ENCODE assay signal across 13 cellular contexts in genomic region chr5:134533115-134533815, GRCh38. TPM values are rescaled to one million over a fixed set of nuclear protein-coding genes. Genes with fewer than 3 reads are reported as not detected.
DNase-seq lines count a peak whose midpoint lies in the region; ATAC-seq and TF ChIP-seq lines count a peak whose summit lies in the region.
"Had no signal": no experiment of that assay in that cellular context is flagged by ENCODE, and none has a peak within 500 bp of the region (broad histone marks: within the 10 kb centered on the region; RNA-seq: fewer than 3 reads in every experiment).

No MANE protein-coding gene starts in this region.

- no peak overlapping the region for H3T11ph ChIP-seq in H9 (ENCODE audit: low read length)

- H3K36me3 ChIP-seq in stomach smooth muscle (ENCODE audit: control insufficient read depth in 2 of 2, insufficient read depth in 2 of 2, low read length in 2 of 2): peaks cover 22 to 28% of the 10 kb centered on the region in 2 donors

- intact Hi-C loops in activated T-helper 2 cell treated with anti-CD3 and anti-CD28 coated beads, Interferon-gamma antibody, Interleukin-2, Interleukin-4, amounts not matched to agents 10 μg/mL and 5 μg/mL and 100 μg/mL, durations not matched to agents 14 hours and 24 hours and 36 hours (cut with micrococcal nuclease): no loop called here
- intact Hi-C loops in right cardiac atrium (cut with DNase I): loop anchor here in 1 of 4 donors (5.0 kb wide), 1 partner anchor 34 kb away; no protein-coding TSS in a partner anchor

- no peaks in the 10 kb centered on the region for H3K9me3 Mint-ChIP-seq in H9
- H3K9me3 Mint-ChIP-seq in activated T-helper 2 cell treated with anti-CD3 and anti-CD28 coated beads, Interferon-gamma antibody, Interleukin-2, Interleukin-4, amounts not matched to agents 10 μg/mL and 5 μg/mL and 100 μg/mL, durations not matched to agents 14 hours and 24 hours and 36 hours: no peaks in the 10 kb centered on the region

- H3K23ac ChIP-seq in H9 (ENCODE audit: insufficient read length, low read depth, low read length): no peak overlapping the region

- no peaks in the 10 kb centered on the region for H3K9me3 ChIP-seq in H9 (ENCODE audit: control insufficient read depth, low read depth, low read length)
- H3K9me3 ChIP-seq in right cardiac atrium (ENCODE audit: control insufficient read depth, low read length): no peaks in the 10 kb centered on the region
- no peaks in the 10 kb centered on the region for H3K9me3 ChIP-seq in stomach smooth muscle (ENCODE audit: control insufficient read depth in 2 of 2, low read length in 2 of 2)

- H2BK5ac ChIP-seq in H9 (ENCODE audit: insufficient read length, low read length): no peak overlapping the region

- H3K4me2 ChIP-seq in H9 (ENCODE audit: insufficient read depth, insufficient read length, low read length): no peak overlapping the region

- ATAC-seq in right cardiac atrium (peak; percentile 84 to 86), HG03045 (IDR thresholded peaks at IDR 0.05; ENCODE audit: unreplicated experiment) (no peak), HG02981 (IDR thresholded peaks at IDR 0.05; ENCODE audit: unreplicated experiment) (no peak)
- ATAC-seq: GM12878 had no signal

- peaks cover 2% of the 10 kb centered on the region for H3K23me2 ChIP-seq in H9 (ENCODE audit: insufficient read length, low read depth, low read length, poor library complexity, severe bottlenecking)

- peak overlapping the region; percentile 59 to 73 (median 61); a peak in 3 of 7 replicates for H3K27ac Mint-ChIP-seq in H9
- H3K27ac Mint-ChIP-seq in activated T-helper 2 cell treated with anti-CD3 and anti-CD28 coated beads, Interferon-gamma antibody, Interleukin-2, Interleukin-4, amounts not matched to agents 10 μg/mL and 5 μg/mL and 100 μg/mL, durations not matched to agents 14 hours and 24 hours and 36 hours: peak overlapping the region; percentile 4

- H3K4me1 ChIP-seq in H9 (ENCODE audit: insufficient read depth, low read length): peaks cover 5% of the 10 kb centered on the region
- peaks cover 42% of the 10 kb centered on the region for H3K4me1 ChIP-seq in right cardiac atrium (ENCODE audit: control insufficient read depth, insufficient read depth, low read length)
- H3K4me1 ChIP-seq in stomach smooth muscle (ENCODE audit: control insufficient read depth, insufficient read depth, low read length): peaks cover 61% of the 10 kb centered on the region

- no peak overlapping the region for H2AK5ac ChIP-seq in H9 (ENCODE audit: insufficient read length, low read length)

- no peaks in the 10 kb centered on the region for H3K27me3 Mint-ChIP-seq in H9 (ENCODE audit: low read depth)
- H3K27me3 Mint-ChIP-seq in activated T-helper 2 cell treated with anti-CD3 and anti-CD28 coated beads, Interferon-gamma antibody, Interleukin-2, Interleukin-4, amounts not matched to agents 10 μg/mL and 5 μg/mL and 100 μg/mL, durations not matched to agents 14 hours and 24 hours and 36 hours (ENCODE audit: low read depth): no peaks in the 10 kb centered on the region

- peaks cover 78 to 79% of the 10 kb centered on the region in 2 experiments for H3K4me1 Mint-ChIP-seq in H9
- peaks cover 34% of the 10 kb centered on the region for H3K4me1 Mint-ChIP-seq in activated T-helper 2 cell treated with anti-CD3 and anti-CD28 coated beads, Interferon-gamma antibody, Interleukin-2, Interleukin-4, amounts not matched to agents 10 μg/mL and 5 μg/mL and 100 μg/mL, durations not matched to agents 14 hours and 24 hours and 36 hours (ENCODE audit: low read depth)

- no peak overlapping the region for H3K14ac ChIP-seq in H9 (ENCODE audit: insufficient read depth, low read length)

- no peak overlapping the region for H4K91ac ChIP-seq in H9 (ENCODE audit: insufficient read length, low read depth, low read length)

- peaks cover 50% of the 10 kb centered on the region; the same call in 1 of the 2 replicates for H3K79me2 ChIP-seq in H9 (ENCODE audit: insufficient read depth, low read length)

- no peak for TF ChIP-seq CTCF in H9 (conservative IDR thresholded peaks at IDR 0.05)

- no peak overlapping the region for H3K27ac ChIP-seq in H9 (ENCODE audit: insufficient read length, low read depth, low read length)
- H3K27ac ChIP-seq in right cardiac atrium (ENCODE audit: low read length): no peak overlapping the region
- H3K27ac ChIP-seq in stomach smooth muscle (ENCODE audit: low read length): peak overlapping the region; percentile 18
- H3K27ac ChIP-seq: HL-60 had no signal

- H3K4me3 Mint-ChIP-seq in H9: no peak overlapping the region
- H3K4me3 Mint-ChIP-seq in activated T-helper 2 cell treated with anti-CD3 and anti-CD28 coated beads, Interferon-gamma antibody, Interleukin-2, Interleukin-4, amounts not matched to agents 10 μg/mL and 5 μg/mL and 100 μg/mL, durations not matched to agents 14 hours and 24 hours and 36 hours (ENCODE audit: low read depth): no peak overlapping the region

- WGBS in H9 (ENCODE audit: extremely low coverage, insufficient read length, low lambda C conversion rate): no CpG with 5 or more reads among the region's 10 CpGs
- WGBS in right cardiac atrium: 48% methylated on average over 10 of the region's 10 CpGs

- no peaks in the 10 kb centered on the region for H3K27me3 ChIP-seq in H9 (ENCODE audit: insufficient read depth, low read length)
- H3K27me3 ChIP-seq in right cardiac atrium (ENCODE audit: control insufficient read depth, insufficient read depth): no peaks in the 10 kb centered on the region
- no peaks in the 10 kb centered on the region for H3K27me3 ChIP-seq in stomach smooth muscle (ENCODE audit: control insufficient read depth in 1 of 2, insufficient read depth in 2 of 2, low read length in 2 of 2)

- H3K4ac ChIP-seq in H9 (ENCODE audit: low read depth, low read length): no peak overlapping the region

- H2BK120ac ChIP-seq in H9 (ENCODE audit: low read depth, low read length, poor library complexity, severe bottlenecking): no peak overlapping the region

- H3K36me3 Mint-ChIP-seq in H9 (ENCODE audit: insufficient read depth in 1 of 3, low read depth in 3 of 3): peaks cover 10 to 32% (median 24%) of the 10 kb centered on the region in 3 experiments
- H3K36me3 Mint-ChIP-seq in activated T-helper 2 cell treated with anti-CD3 and anti-CD28 coated beads, Interferon-gamma antibody, Interleukin-2, Interleukin-4, amounts not matched to agents 10 μg/mL and 5 μg/mL and 100 μg/mL, durations not matched to agents 14 hours and 24 hours and 36 hours (ENCODE audit: low read depth): peaks cover 20% of the 10 kb centered on the region

- DNase-seq in H9 (no peak), right cardiac atrium (peak; percentile 89 to 95 (median 90)), cortex of kidney (lab: John Stamatoyannopoulos, UW) (no peak)
- no peak for DNase-seq in activated T-helper 2 cell treated with anti-CD3 and anti-CD28 coated beads, Interferon-gamma antibody, Interleukin-2, Interleukin-4, amounts not matched to agents 10 μg/mL and 5 μg/mL and 100 μg/mL, durations not matched to agents 14 hours and 24 hours and 36 hours (ENCODE audit: low spot score)
- DNase-seq: activated CD4-positive, alpha-beta T cell treated with anti-CD3 and anti-CD28 coated beads, Interleukin-2, amount 50 U/mL, for 4 hours; erythroblast; NCI-H1105 treated with DMSO at 0.1 percent for 48 hours; NCI-H748 treated with DMSO at 0.1 percent for 48 hours had no signal

- no peaks in the 10 kb centered on the region for H4K20me1 ChIP-seq in H9 (ENCODE audit: control insufficient read depth, insufficient read depth, insufficient read length)

- no peak overlapping the region for H2AFZ ChIP-seq in H9 (ENCODE audit: low read length)

- H2BK15ac ChIP-seq in H9 (ENCODE audit: low read depth, low read length): no peak overlapping the region

- peak overlapping the region; percentile 76 for H2BK20ac ChIP-seq in H9 (ENCODE audit: low read depth, low read length, poor library complexity, severe bottlenecking)

- H3K9ac ChIP-seq in H9 (ENCODE audit: extremely low read depth, insufficient read length, low read length): no peak overlapping the region
- H3K9ac ChIP-seq in stomach smooth muscle (ENCODE audit: low read length in 2 of 2): peak overlapping the region in 1 of 2 donors; percentile 29

- H2BK12ac ChIP-seq in H9 (ENCODE audit: insufficient read length, low read depth, low read length): no peak overlapping the region

- no peak overlapping the region for H4K5ac ChIP-seq in H9 (ENCODE audit: insufficient read length, low read depth, low read length)

- H3K4me3 ChIP-seq in right cardiac atrium (ENCODE audit: low read length): no peak overlapping the region
- H3K4me3 ChIP-seq in stomach smooth muscle (ENCODE audit: low read length in 2 of 2): no peak overlapping the region
- H3K4me3 ChIP-seq: GM12878 had no signal

- no peak overlapping the region for H3K18ac ChIP-seq in H9 (ENCODE audit: insufficient read length, low read depth, low read length)

- H3K79me1 ChIP-seq in H9 (ENCODE audit: insufficient read depth, low read depth, low read length, poor library complexity, severe bottlenecking): peaks cover 7% of the 10 kb centered on the region

- no peak overlapping the region for H4K8ac ChIP-seq in H9 (replicated peaks; ENCODE audit: insufficient read length, low read depth, low read length)

- H3K56ac ChIP-seq in H9 (ENCODE audit: insufficient read length, low read depth, low read length): no peak overlapping the region

RNA-seq across cellular contexts. Expression of gene JADE2, which starts 7.8 kb away (rescaled TPM):
- total RNA-seq in H9 (2021): 99.7 and 101 TPM in 2 replicates
- 76.8 and 81.2 TPM in 2 replicates for total RNA-seq in activated T-helper 2 cell treated with anti-CD3 and anti-CD28 coated beads, Interferon-gamma antibody, Interleukin-2, Interleukin-4, amounts not matched to agents 10 μg/mL and 5 μg/mL and 100 μg/mL, durations not matched to agents 14 hours and 24 hours and 36 hours
- total RNA-seq in right cardiac atrium: 10 to 100 TPM; 45.5 to 51.6 (median 48.3) TPM
- 18.6 TPM for polyA plus RNA-seq in right cardiac atrium

Comparison
In these comparisons a context has a peak if more than half of its experiments do, and no peak if none do; other contexts are left out.
1. DNase-seq: peak in right cardiac atrium (3 of 3); none in H9 (single experiment), activated T-helper 2 cell treated with anti-CD3 and anti-CD28 coated beads, Interferon-gamma antibody, Interleukin-2, Interleukin-4, amounts not matched to agents 10 μg/mL and 5 μg/mL and 100 μg/mL, durations not matched to agents 14 hours and 24 hours and 36 hours (single experiment) and cortex of kidney (single experiment).
2. ATAC-seq: peak in right cardiac atrium (2 of 2); none in HG03045 (single experiment) and HG02981 (single experiment).